In the genomic region with DNA sequence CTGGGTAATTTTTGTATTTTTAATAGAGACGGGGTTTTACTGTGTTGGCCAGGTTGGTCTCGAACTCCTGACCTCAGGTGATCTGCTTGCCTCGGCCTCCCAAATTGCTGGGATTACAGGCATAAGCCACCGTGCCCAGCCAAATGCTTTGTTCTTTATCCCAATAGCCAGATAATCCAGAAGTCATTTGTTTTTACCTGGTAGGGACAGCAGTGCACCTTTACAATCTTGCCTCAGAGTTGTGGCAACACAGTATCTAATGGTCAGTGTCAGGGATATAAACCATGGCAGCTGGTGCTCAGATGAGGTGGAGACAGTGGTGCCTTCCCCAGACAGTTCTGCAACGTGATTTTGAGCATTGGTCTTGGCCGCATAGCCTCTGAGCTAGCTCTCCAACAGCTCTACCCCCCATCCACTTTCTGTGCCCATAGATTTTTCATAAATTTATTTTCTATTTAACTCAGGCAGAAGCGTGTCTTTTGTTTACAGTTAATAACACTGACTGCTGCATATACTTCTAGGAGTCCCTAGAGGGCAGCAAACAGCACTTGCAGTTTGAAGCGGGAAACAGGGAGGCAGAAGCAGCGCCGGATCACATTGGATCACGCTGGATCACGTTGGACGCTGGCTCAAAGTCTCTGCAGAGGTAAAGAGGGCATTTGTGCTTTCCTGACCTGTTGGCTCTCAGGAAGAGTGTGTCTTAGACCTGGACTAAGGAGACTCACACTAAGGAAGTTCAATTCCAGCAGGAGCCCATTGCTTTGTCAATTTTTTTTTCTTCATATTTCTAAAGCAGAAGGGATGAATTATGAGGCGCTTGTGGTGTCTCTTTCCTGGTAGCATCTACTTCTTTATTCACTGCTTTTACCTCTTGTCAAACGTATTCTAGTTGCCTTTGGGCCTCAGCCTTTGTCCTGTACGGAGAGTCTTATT, we compare ENCODE assay signal across 8 cellular contexts. TPM values are rescaled to one million over a fixed set of nuclear protein-coding genes. Genes with fewer than 3 reads are reported as not detected.
DNase-seq lines count a peak whose midpoint lies in the region; ATAC-seq and TF ChIP-seq lines count a peak whose summit lies in the region.

No MANE protein-coding gene starts in this region.

- H3K4me3 ChIP-seq in SJSA1 (no peak overlapping the region), adrenal gland (no peak overlapping the region), heart left ventricle (no peak overlapping the region)

- H3K4me1 ChIP-seq in SJSA1 (replicated peaks) (no peaks in the 10 kb centered on the region; the same call in 1 of the 2 replicates), adrenal gland (replicated peaks in 1 of 2) (peaks cover 0 to 15% of the 10 kb centered on the region in 2 donors), heart left ventricle (peaks cover 0 to 19% (median 5%) of the 10 kb centered on the region in 12 donors)

- intact Hi-C loops in adrenal gland (cut with DNase I) (loop anchor here in 1 of 2 donors (5.0 kb wide), 1 partner anchor 57 kb away; no protein-coding TSS in a partner anchor), heart left ventricle (cut with DNase I) (loop anchor here (1.0 to 10.0 kb wide), 8 partner anchors 42 to 329 kb away; a partner anchor contains a TSS), posterior cingulate gyrus (cut with DNase I) (loop anchor here (2.0 kb wide), 1 partner anchor 61 kb away; no protein-coding TSS in a partner anchor)

- peaks cover 4% of the 10 kb centered on the region; the same call in 1 of the 2 replicates for H3K27me3 ChIP-seq in SJSA1 (replicated peaks)
- no peaks in the 10 kb centered on the region for H3K27me3 ChIP-seq in adrenal gland
- no peaks in the 10 kb centered on the region for H3K27me3 ChIP-seq in heart left ventricle

- no peak for TF ChIP-seq POLR2A in adrenal gland (IDR thresholded peaks at IDR 0.05)
- TF ChIP-seq POLR2A in heart left ventricle (IDR thresholded peaks at IDR 0.05), result no peak

- DNase-seq in GM04504 (ENCODE audit: low read depth) (peak; percentile 30), NCI-H1092 treated with DMSO at 0.1 percent for 48 hours (lab: John Stamatoyannopoulos, UW) (peak; percentile 60), SJSA1 (ENCODE audit: low read depth in 1 of 2, low spot score in 2 of 2) (peak; percentile 37 to 66), adrenal gland (peak in 6 of 7 donors; percentile 68 to 87 (median 80)), heart left ventricle (peak in 4 of 5 donors; percentile 57 to 75 (median 68)), posterior cingulate gyrus (peak in 9 of 10 donors; percentile 56 to 94 (median 69))

- peak; percentile 57 to 86 (median 82) for ATAC-seq in heart left ventricle
- no peak for ATAC-seq in HG02938 (IDR thresholded peaks at IDR 0.05; ENCODE audit: unreplicated experiment)
- no peak for ATAC-seq in GM19455 (IDR thresholded peaks at IDR 0.05; ENCODE audit: unreplicated experiment)

- H3K27ac ChIP-seq in SJSA1 (no peak overlapping the region), adrenal gland (no peak overlapping the region), heart left ventricle (peak overlapping the region in 3 of 12 donors; percentile 13 to 42 (median 16))

- WGBS in adrenal gland, 4 donors, result 29 to 37% (median 31%) methylated on average over 16 of the region's 16 CpGs
- 33 to 37% (median 34%) methylated on average over 16 of the region's 16 CpGs for WGBS in heart left ventricle, 4 donors

- H3K36me3 ChIP-seq in SJSA1 (no peaks in the 10 kb centered on the region), adrenal gland (replicated peaks in 1 of 2) (no peaks in the 10 kb centered on the region), heart left ventricle (no peaks in the 10 kb centered on the region)

- no peaks in the 10 kb centered on the region for H3K9me3 ChIP-seq in SJSA1 (replicated peaks)
- no peaks in the 10 kb centered on the region for H3K9me3 ChIP-seq in adrenal gland (replicated peaks in 1 of 3)
- no peaks in the 10 kb centered on the region for H3K9me3 ChIP-seq in heart left ventricle

- TF ChIP-seq CTCF in adrenal gland (IDR thresholded peaks at IDR 0.05), result peak; percentile 65 to 81 (median 74)
- TF ChIP-seq CTCF in heart left ventricle (IDR thresholded peaks at IDR 0.05), result peak; percentile 72 to 92 (median 83)

RNA-seq across cellular contexts. Expression of a gene that starts 5.1 kb away (rescaled TPM):
- not detected in 2 replicates for total RNA-seq in SJSA1 (2014; rRNA removed; shearing (Covaris generic))
- total RNA-seq in adrenal gland (1 to 10 TPM in 6 of 8 donors, under 1 TPM in 2; 0.61 to 4.2 (median 1.7) TPM), heart left ventricle (not detected)
- polyA plus RNA-seq in adrenal gland (under 1 TPM; 0.32 to 0.40 (median 0.34) TPM), heart left ventricle (not detected)

RNA-seq across cellular contexts. Expression of a gene that starts 10.3 kb away (rescaled TPM):
- total RNA-seq in SJSA1 (2014; rRNA removed; shearing (Covaris generic)), result 43.4 and 46.6 TPM in 2 replicates
- 10 to 100 TPM; 27.8 to 65.5 (median 42.4) TPM for total RNA-seq in adrenal gland
- 10 to 100 TPM; 19.0 to 62.3 (median 46.8) TPM for polyA plus RNA-seq in adrenal gland
- 10 to 100 TPM; 17.4 to 34.8 (median 24.4) TPM for total RNA-seq in heart left ventricle
- 10 to 100 TPM; 15.5 to 27.8 TPM for polyA plus RNA-seq in heart left ventricle

RNA-seq across cellular contexts. Expression of a gene that starts 18.9 kb away (rescaled TPM):
- total RNA-seq in SJSA1 (2014; rRNA removed; shearing (Covaris generic)), result not detected in 2 replicates
- total RNA-seq in adrenal gland, result under 1 TPM in 4 of 8 donors, not detected in 4; 0.11 to 0.67 (median 0.16) TPM
- under 1 TPM in 2 of 3 donors, not detected in 1; 0.16 to 0.24 TPM for polyA plus RNA-seq in adrenal gland
- total RNA-seq in heart left ventricle, result 10 to 100 TPM; 10.1 to 47.5 (median 18.5) TPM
- polyA plus RNA-seq in heart left ventricle, result 1 to 10 TPM; 2.1 to 8.2 TPM

Comparison
In these comparisons a context has a peak if more than half of its experiments do, and no peak if none do; other contexts are left out.
1. DNase-seq: peak in every context shown above with its lines; median percentile 80 in adrenal gland; 69 in posterior cingulate gyrus; 68 in heart left ventricle; 60 in NCI-H1092 treated with DMSO at 0.1 percent for 48 hours; 52 in SJSA1; 30 in GM04504.
2. ATAC-seq: peak in heart left ventricle (4 of 4); none in HG02938 (single experiment) and GM19455 (single experiment).
3. RNA of a gene that starts 18.9 kb away (total RNA-seq): 10.1 to 47.5 TPM in heart left ventricle; 0.11 to 0.67 TPM in adrenal gland and not detected in SJSA1; every median in the first group is over 4 times any median in the second.